18 cellular contexts compared by ENCODE assay signal in the genomic region with DNA sequence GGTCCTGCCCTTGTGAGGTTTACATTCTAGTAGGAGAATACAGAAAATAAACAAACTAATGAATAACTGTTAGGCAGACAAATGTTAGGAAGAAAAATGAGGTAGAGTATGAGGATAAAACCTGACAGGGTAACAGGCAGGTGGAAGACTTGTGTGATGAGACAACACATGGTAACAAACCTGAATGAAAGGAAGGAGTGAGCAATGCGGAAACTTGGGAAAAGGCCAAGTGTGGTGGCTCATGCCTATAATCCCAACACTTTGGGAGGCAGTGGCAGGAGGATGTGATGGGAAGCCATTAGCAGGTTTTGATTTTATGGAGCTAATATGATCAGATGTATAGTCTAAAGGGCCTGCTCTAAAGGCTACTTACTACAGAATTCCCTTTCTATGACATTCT.
DNase-seq lines count a peak whose midpoint lies in the region; ATAC-seq and TF ChIP-seq lines count a peak whose summit lies in the region.
"Had no signal": no experiment of that assay in that cellular context is flagged by ENCODE, and none has a peak within 500 bp of the region (broad histone marks: within the 10 kb centered on the region; RNA-seq: fewer than 3 reads in every experiment).

No MANE protein-coding gene starts in this region.

- H3K4me1 Mint-ChIP-seq in activated CD4-positive, alpha-beta T cell treated with anti-CD3 and anti-CD28 coated beads, Interleukin-2, amount 10 ng/mL, durations not matched to agents 24 days and 14 days, result no peaks in the 10 kb centered on the region
- no peaks in the 10 kb centered on the region for H3K4me1 Mint-ChIP-seq in WTC11
- H3K4me1 Mint-ChIP-seq: activated naive CD4-positive, alpha-beta T cell treated with anti-CD3 and anti-CD28 coated beads, Interleukin-2, amount 10 ng/mL, durations not matched to agents 7 days and 5 days had no signal

- no peak for ATAC-seq in WTC11
- ATAC-seq in GM19452 (IDR thresholded peaks at IDR 0.05; ENCODE audit: unreplicated experiment), result no peak
- ATAC-seq in HG03571 (IDR thresholded peaks at IDR 0.05; ENCODE audit: unreplicated experiment), result no peak

- POLR2A ChIA-PET in WTC11 (lab: Charles Lee), result no interaction called here

- H3K36me3 Mint-ChIP-seq in activated CD4-positive, alpha-beta T cell treated with anti-CD3 and anti-CD28 coated beads, Interleukin-2, amount 10 ng/mL, durations not matched to agents 24 days and 14 days (ENCODE audit: low read depth), result peaks cover 58% of the 10 kb centered on the region
- peaks cover 71% of the 10 kb centered on the region for H3K36me3 Mint-ChIP-seq in WTC11

- intact Hi-C loops in activated CD4-positive, alpha-beta T cell treated with anti-CD3 and anti-CD28 coated beads, Interleukin-2, amount 10 ng/mL, durations not matched to agents 24 days and 14 days (cut with micrococcal nuclease), result no loop called here

- no peaks in the 10 kb centered on the region for H3K27me3 Mint-ChIP-seq in activated CD4-positive, alpha-beta T cell treated with anti-CD3 and anti-CD28 coated beads, Interleukin-2, amount 10 ng/mL, durations not matched to agents 24 days and 14 days
- no peaks in the 10 kb centered on the region for H3K27me3 Mint-ChIP-seq in WTC11 (ENCODE audit: low read depth)
- H3K27me3 Mint-ChIP-seq: activated naive CD4-positive, alpha-beta T cell treated with anti-CD3 and anti-CD28 coated beads, Interleukin-2, amount 10 ng/mL, durations not matched to agents 7 days and 5 days had no signal

- CTCF ChIA-PET in WTC11 (lab: Charles Lee), result no interaction called here

- H3K27ac Mint-ChIP-seq in activated CD4-positive, alpha-beta T cell treated with anti-CD3 and anti-CD28 coated beads, Interleukin-2, amount 10 ng/mL, durations not matched to agents 24 days and 14 days, result peak overlapping the region; percentile 19
- H3K27ac Mint-ChIP-seq in WTC11, result peak overlapping the region; percentile 36; the same call in 1 of the 2 replicates
- H3K27ac Mint-ChIP-seq: activated naive CD4-positive, alpha-beta T cell treated with anti-CD3 and anti-CD28 coated beads, Interleukin-2, amount 10 ng/mL, durations not matched to agents 7 days and 5 days; activated T-helper 1 cell treated with anti-CD3 and anti-CD28 coated beads, Interleukin-12 subunit alpha, Interleukin-12 subunit beta, Interleukin-2, Interleukin-4 antibody, amounts not matched to agents 30 ng/mL and 10 ng/mL and 1 ng/mL, durations not matched to agents 14 hours and 24 hours and 36 hours had no signal

- H3K9me3 Mint-ChIP-seq in activated CD4-positive, alpha-beta T cell treated with anti-CD3 and anti-CD28 coated beads, Interleukin-2, amount 10 ng/mL, durations not matched to agents 24 days and 14 days, result peaks cover 9% of the 10 kb centered on the region
- H3K9me3 Mint-ChIP-seq in WTC11, result peaks cover 26% of the 10 kb centered on the region

- no peak for TF ChIP-seq CTCF in WTC11 (IDR thresholded peaks at IDR 0.05)

- DNase-seq in activated CD4-positive, alpha-beta T cell treated with anti-CD3 and anti-CD28 coated beads, Interleukin-2, amount 10 ng/mL, durations not matched to agents 24 days and 14 days, result no peak
- DNase-seq in activated CD4-positive, alpha-beta T cell treated with anti-CD3 and anti-CD28 coated beads for 48 hours, result no peak
- DNase-seq in HCEC 1CT, result peak; percentile 5
- DNase-seq in WTC11 (ENCODE audit: low spot score), result no peak
- DNase-seq in kidney tubule cell (ENCODE audit: low spot score), result peak; percentile 62
- DNase-seq in stimulated activated CD4-positive, alpha-beta T cell treated with anti-CD3 and anti-CD28 coated beads, Interleukin-2, amount 100 ng/mL, for 24 hours, result no peak
- DNase-seq: activated CD4-positive, alpha-beta T cell treated with anti-CD3 and anti-CD28 coated beads, Interleukin-2, amount 50 U/mL, for 4 hours; activated naive CD4-positive, alpha-beta T cell treated with anti-CD3 and anti-CD28 coated beads, Interleukin-2, amount 10 ng/mL, durations not matched to agents 7 days and 5 days; DND-41; effector CD4-positive, alpha-beta T cell; Karpas-422; left ventricle myocardium inferior; small intestine; stimulated activated naive CD4-positive, alpha-beta T cell treated with Interleukin-2 at 50 U/mL for 16 hours; T1000 had no signal

- H3K4me3 Mint-ChIP-seq in activated CD4-positive, alpha-beta T cell treated with anti-CD3 and anti-CD28 coated beads, Interleukin-2, amount 10 ng/mL, durations not matched to agents 24 days and 14 days, result no peak overlapping the region
- no peak overlapping the region for H3K4me3 Mint-ChIP-seq in WTC11
- H3K4me3 Mint-ChIP-seq: activated naive CD4-positive, alpha-beta T cell treated with anti-CD3 and anti-CD28 coated beads, Interleukin-2, amount 10 ng/mL, durations not matched to agents 7 days and 5 days; activated T-helper 1 cell treated with anti-CD3 and anti-CD28 coated beads, Interleukin-12 subunit alpha, Interleukin-12 subunit beta, Interleukin-2, Interleukin-4 antibody, amounts not matched to agents 30 ng/mL and 10 ng/mL and 1 ng/mL, durations not matched to agents 14 hours and 24 hours and 36 hours had no signal

TF ChIP-seq in WTC11, 78 proteins besides CTCF, POLR2A, EP300 and RAD21:
- TF ChIP-seq RORB (CRISPR knock-in tag; IDR thresholded peaks at IDR 0.05) (no peak), JUN (CRISPR knock-in tag; IDR thresholded peaks at IDR 0.05) (no peak), RELA (CRISPR knock-in tag; IDR thresholded peaks at IDR 0.05; ENCODE audit: borderline replicate concordance) (no peak), FOXJ3 (CRISPR knock-in tag; IDR thresholded peaks at IDR 0.05; ENCODE audit: borderline replicate concordance) (no peak)
- TF ChIP-seq, protein P1, sequence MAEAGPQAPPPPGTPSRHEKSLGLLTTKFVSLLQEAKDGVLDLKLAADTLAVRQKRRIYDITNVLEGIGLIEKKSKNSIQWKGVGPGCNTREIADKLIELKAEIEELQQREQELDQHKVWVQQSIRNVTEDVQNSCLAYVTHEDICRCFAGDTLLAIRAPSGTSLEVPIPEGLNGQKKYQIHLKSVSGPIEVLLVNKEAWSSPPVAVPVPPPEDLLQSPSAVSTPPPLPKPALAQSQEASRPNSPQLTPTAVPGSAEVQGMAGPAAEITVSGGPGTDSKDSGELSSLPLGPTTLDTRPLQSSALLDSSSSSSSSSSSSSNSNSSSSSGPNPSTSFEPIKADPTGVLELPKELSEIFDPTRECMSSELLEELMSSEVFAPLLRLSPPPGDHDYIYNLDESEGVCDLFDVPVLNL (CRISPR knock-in tag; IDR thresholded peaks at IDR 0.05; ENCODE audit: borderline replicate concordance, low read depth), result no peak

Comparison
In these comparisons a context has a peak if more than half of its experiments do, and no peak if none do; other contexts are left out.
1. DNase-seq: peak in HCEC 1CT (single experiment) and kidney tubule cell (single experiment); none in activated CD4-positive, alpha-beta T cell treated with anti-CD3 and anti-CD28 coated beads, Interleukin-2, amount 10 ng/mL, durations not matched to agents 24 days and 14 days (single experiment), activated CD4-positive, alpha-beta T cell treated with anti-CD3 and anti-CD28 coated beads for 48 hours (single experiment), WTC11 (single experiment) and stimulated activated CD4-positive, alpha-beta T cell treated with anti-CD3 and anti-CD28 coated beads, Interleukin-2, amount 100 ng/mL, for 24 hours (0 of 2).